In the genomic region with DNA sequence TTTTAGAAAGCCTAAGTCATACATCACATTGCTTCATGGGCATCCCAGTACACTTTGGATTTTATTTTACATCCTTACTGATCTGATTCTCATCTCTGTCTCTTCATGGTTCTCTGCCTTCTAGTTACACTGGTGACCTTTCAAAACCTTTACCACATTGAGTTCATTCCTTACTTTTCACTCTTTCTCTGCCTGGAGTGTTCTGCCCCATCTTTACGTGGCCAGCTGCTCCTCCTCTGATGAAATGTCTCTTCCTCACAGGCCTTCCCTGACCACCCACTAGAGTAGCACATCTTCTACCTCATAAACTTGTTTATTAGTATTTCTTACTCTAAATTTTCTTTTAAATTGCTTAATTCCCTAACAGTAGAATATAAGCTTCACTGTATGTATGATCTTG, we compare ENCODE assay signal across 1 cellular context.
TF ChIP-seq lines count a peak whose summit lies in the region.

No MANE protein-coding gene starts in this region.

TF ChIP-seq in GM23338, 12 proteins besides CTCF, POLR2A, EP300 and RAD21 (continued from another document):
- TF ChIP-seq, protein P1, sequence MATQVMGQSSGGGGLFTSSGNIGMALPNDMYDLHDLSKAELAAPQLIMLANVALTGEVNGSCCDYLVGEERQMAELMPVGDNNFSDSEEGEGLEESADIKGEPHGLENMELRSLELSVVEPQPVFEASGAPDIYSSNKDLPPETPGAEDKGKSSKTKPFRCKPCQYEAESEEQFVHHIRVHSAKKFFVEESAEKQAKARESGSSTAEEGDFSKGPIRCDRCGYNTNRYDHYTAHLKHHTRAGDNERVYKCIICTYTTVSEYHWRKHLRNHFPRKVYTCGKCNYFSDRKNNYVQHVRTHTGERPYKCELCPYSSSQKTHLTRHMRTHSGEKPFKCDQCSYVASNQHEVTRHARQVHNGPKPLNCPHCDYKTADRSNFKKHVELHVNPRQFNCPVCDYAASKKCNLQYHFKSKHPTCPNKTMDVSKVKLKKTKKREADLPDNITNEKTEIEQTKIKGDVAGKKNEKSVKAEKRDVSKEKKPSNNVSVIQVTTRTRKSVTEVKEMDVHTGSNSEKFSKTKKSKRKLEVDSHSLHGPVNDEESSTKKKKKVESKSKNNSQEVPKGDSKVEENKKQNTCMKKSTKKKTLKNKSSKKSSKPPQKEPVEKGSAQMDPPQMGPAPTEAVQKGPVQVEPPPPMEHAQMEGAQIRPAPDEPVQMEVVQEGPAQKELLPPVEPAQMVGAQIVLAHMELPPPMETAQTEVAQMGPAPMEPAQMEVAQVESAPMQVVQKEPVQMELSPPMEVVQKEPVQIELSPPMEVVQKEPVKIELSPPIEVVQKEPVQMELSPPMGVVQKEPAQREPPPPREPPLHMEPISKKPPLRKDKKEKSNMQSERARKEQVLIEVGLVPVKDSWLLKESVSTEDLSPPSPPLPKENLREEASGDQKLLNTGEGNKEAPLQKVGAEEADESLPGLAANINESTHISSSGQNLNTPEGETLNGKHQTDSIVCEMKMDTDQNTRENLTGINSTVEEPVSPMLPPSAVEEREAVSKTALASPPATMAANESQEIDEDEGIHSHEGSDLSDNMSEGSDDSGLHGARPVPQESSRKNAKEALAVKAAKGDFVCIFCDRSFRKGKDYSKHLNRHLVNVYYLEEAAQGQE (IDR thresholded peaks at IDR 0.05; ENCODE audit: unreplicated experiment) = no peak
- no peak for TF ChIP-seq STAT1 (IDR thresholded peaks at IDR 0.05; ENCODE audit: unreplicated experiment)
- TF ChIP-seq ZNF331 (CRISPR knock-in tag; IDR thresholded peaks at IDR 0.05; ENCODE audit: low read depth) = no peak
- TF ChIP-seq ETS1 (IDR thresholded peaks at IDR 0.05) = no peak
- no peak for TF ChIP-seq CREB1 (CRISPR knock-in tag; IDR thresholded peaks at IDR 0.05; ENCODE audit: low read depth)
- TF ChIP-seq EZH2 (IDR thresholded peaks at IDR 0.05; ENCODE audit: low read depth, unreplicated experiment) = no peak
- TF ChIP-seq JUNB (IDR thresholded peaks at IDR 0.05; ENCODE audit: unreplicated experiment) = no peak
- TF ChIP-seq ZNF114 (CRISPR knock-in tag; IDR thresholded peaks at IDR 0.05) = no peak
TF ChIP-seq in GM23338: peak in this region for 0.
